ENCODE assay signal across 2 cellular contexts in genomic region chr11:90594658-90595057, GRCh38.
TF ChIP-seq lines count a peak whose summit lies in the region.

No MANE protein-coding gene starts in this region.

TF ChIP-seq in SK-N-SH, 30 proteins besides CTCF, POLR2A, EP300 and RAD21 (continued from another document):
- TF ChIP-seq PBX3 (IDR thresholded peaks at IDR 0.05) (no peak), NRF1 (IDR thresholded peaks at IDR 0.05; ENCODE audit: low read depth, low read length) (no peak), MEF2A (IDR thresholded peaks at IDR 0.05; ENCODE audit: borderline replicate concordance, low read depth) (no peak), SIN3A (IDR thresholded peaks at IDR 0.05; ENCODE audit: borderline replicate concordance, low read depth, low read length) (no peak), FOXJ3 (CRISPR knock-in tag; IDR thresholded peaks at IDR 0.05) (no peak), MXI1 (IDR thresholded peaks at IDR 0.05; ENCODE audit: low read depth, low read length) (no peak), FOXM1 (IDR thresholded peaks at IDR 0.05; ENCODE audit: low read depth) (no peak), RFX5 (IDR thresholded peaks at IDR 0.05; ENCODE audit: low read length) (no peak)
- TF ChIP-seq, protein P1, sequence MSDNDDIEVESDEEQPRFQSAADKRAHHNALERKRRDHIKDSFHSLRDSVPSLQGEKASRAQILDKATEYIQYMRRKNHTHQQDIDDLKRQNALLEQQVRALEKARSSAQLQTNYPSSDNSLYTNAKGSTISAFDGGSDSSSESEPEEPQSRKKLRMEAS (IDR thresholded peaks at IDR 0.05; ENCODE audit: low read depth), result no peak

TF ChIP-seq in SK-N-SH treated with all-trans-retinoic acid at 6 μM for 48 hours, 23 proteins besides CTCF, POLR2A, EP300 and RAD21 (continued from another document):
- no peak for TF ChIP-seq ZC3H10 (CRISPR knock-in tag; IDR thresholded peaks at IDR 0.05)
- TF ChIP-seq TCF4 (CRISPR knock-in tag; IDR thresholded peaks at IDR 0.05; ENCODE audit: borderline replicate concordance), result no peak
- TF ChIP-seq ZFP30 (CRISPR knock-in tag; IDR thresholded peaks at IDR 0.05), result no peak
- no peak for TF ChIP-seq ZNF70 (CRISPR knock-in tag; IDR thresholded peaks at IDR 0.05)
- no peak for TF ChIP-seq BACH2 (CRISPR knock-in tag; IDR thresholded peaks at IDR 0.05; ENCODE audit: borderline replicate concordance)
- no peak for TF ChIP-seq ZNF8 (CRISPR knock-in tag; IDR thresholded peaks at IDR 0.05)
